Comparison of ENCODE assay signal across 25 cellular contexts in genomic region chr3:84925571-84925970, GRCh38. TPM values are rescaled to one million over a fixed set of nuclear protein-coding genes. Genes with fewer than 3 reads are reported as not detected.
"Had no signal": no experiment of that assay in that cellular context is flagged by ENCODE, and none has a peak within 500 bp of the region (broad histone marks: within the 10 kb centered on the region; RNA-seq: fewer than 3 reads in every experiment).

No MANE protein-coding gene starts in this region.

- ATAC-seq: esophagus mucosa; heart right ventricle; left cardiac atrium; lower lobe of right lung; psoas muscle; sciatic nerve; stimulated activated memory B cell treated with anti-CD40 and anti-IgM and Interleukin-4, amounts not matched to agents 10 μg/mL and 1 μg/mL and 100 μg/mL, for 72 hours had no signal

- FAIRE-seq: endometrium, keratinocyte had no signal

- H3K9me3 ChIP-seq: lower lobe of right lung, psoas muscle, suprapubic skin, upper lobe of left lung, vagina had no signal

- H3K4me3 Mint-ChIP-seq: naive B cell; nephron; stimulated activated memory B cell treated with anti-CD40 and anti-IgM and Interleukin-4, amounts not matched to agents 10 μg/mL and 1 μg/mL and 100 μg/mL, for 72 hours had no signal

- H3K27ac ChIP-seq: heart right ventricle, left ventricle myocardium inferior, lower lobe of right lung, parathyroid adenoma, psoas muscle, spleen, stomach, suprapubic skin, tibial artery, upper lobe of left lung, vagina had no signal

- DNase-seq: cortex of kidney; effector memory CD4-positive, alpha-beta T cell; heart right ventricle; left cardiac atrium; left ventricle myocardium inferior; lower lobe of right lung; mesenchymal stem cell; naive B cell; psoas muscle; spleen; stimulated activated CD4-positive, alpha-beta T cell treated with anti-CD3 and anti-CD28 coated beads, Interleukin-15, amount 100 ng/mL, for 24 hours; stimulated activated CD4-positive, alpha-beta T cell treated with anti-CD3 and anti-CD28 coated beads, Interleukin-1b, Interleukin-23, amount 100 ng/mL, for 48 hours; stimulated activated CD4-positive, alpha-beta T cell treated with anti-CD3 and anti-CD28 coated beads, Interleukin-4, amount 100 ng/mL, for 24 hours; stomach; tibial artery; upper lobe of left lung had no signal

- H3K36me3 ChIP-seq: heart right ventricle, left ventricle myocardium inferior, lower lobe of right lung, spleen, stomach, suprapubic skin, tibial artery, upper lobe of left lung, vagina had no signal

- H3K27me3 ChIP-seq: heart right ventricle, spleen, stomach, suprapubic skin, tibial artery, upper lobe of left lung, vagina had no signal

- H3K36me3 Mint-ChIP-seq: naive B cell; stimulated activated memory B cell treated with anti-CD40 and anti-IgM and Interleukin-4, amounts not matched to agents 10 μg/mL and 1 μg/mL and 100 μg/mL, for 72 hours had no signal

- H3K4me1 ChIP-seq: heart right ventricle, left ventricle myocardium inferior, lower lobe of right lung, parathyroid adenoma, psoas muscle, spleen, stomach, suprapubic skin, tibial artery, upper lobe of left lung, vagina had no signal

- H3K4me3 ChIP-seq: heart right ventricle, left ventricle myocardium inferior, lower lobe of right lung, psoas muscle, spleen, stomach, suprapubic skin, tibial artery, upper lobe of left lung, vagina had no signal

- H3K27ac Mint-ChIP-seq: nephron; stimulated activated memory B cell treated with anti-CD40 and anti-IgM and Interleukin-4, amounts not matched to agents 10 μg/mL and 1 μg/mL and 100 μg/mL, for 72 hours had no signal

- H3K27me3 Mint-ChIP-seq: naive B cell; stimulated activated memory B cell treated with anti-CD40 and anti-IgM and Interleukin-4, amounts not matched to agents 10 μg/mL and 1 μg/mL and 100 μg/mL, for 72 hours had no signal

- H3K9me3 Mint-ChIP-seq: nephron had no signal

- H3K4me1 Mint-ChIP-seq: naive B cell; nephron; stimulated activated memory B cell treated with anti-CD40 and anti-IgM and Interleukin-4, amounts not matched to agents 10 μg/mL and 1 μg/mL and 100 μg/mL, for 72 hours had no signal

RNA-seq across cellular contexts. Expression of gene CADM2, which starts 33.2 kb away (rescaled TPM):
- total RNA-seq: esophagus mucosa had no signal
- polyA plus RNA-seq: keratinocyte had no signal
